17 cellular contexts compared by ENCODE assay signal in the genomic region with DNA sequence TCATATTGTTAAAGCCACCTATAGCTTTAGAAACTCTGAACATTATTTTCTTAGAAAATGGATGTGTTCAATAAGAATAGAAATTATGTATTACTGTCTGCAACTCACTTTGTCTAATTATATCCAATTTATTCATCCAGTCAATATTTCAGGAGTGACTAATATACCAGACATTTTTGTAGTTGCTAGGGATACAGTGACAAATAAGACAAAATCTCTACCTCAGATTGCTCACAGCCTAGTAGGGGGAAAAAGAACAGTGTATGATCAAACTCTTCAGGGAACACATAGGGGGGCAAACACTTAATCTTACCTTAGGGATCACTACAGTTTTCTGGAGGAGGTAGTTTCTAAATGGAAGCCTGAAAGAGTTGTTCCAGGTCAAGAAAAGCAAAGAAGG. TPM values are rescaled to one million over a fixed set of nuclear protein-coding genes. Genes with fewer than 3 reads are reported as not detected.
DNase-seq lines count a peak whose midpoint lies in the region; ATAC-seq and TF ChIP-seq lines count a peak whose summit lies in the region.
"Had no signal": no experiment of that assay in that cellular context is flagged by ENCODE, and none has a peak within 500 bp of the region (broad histone marks: within the 10 kb centered on the region; RNA-seq: fewer than 3 reads in every experiment).

No MANE protein-coding gene starts in this region.

- no peaks in the 10 kb centered on the region for H3K9me3 Mint-ChIP-seq in activated T-helper 1 cell treated with anti-CD3 and anti-CD28 coated beads, Interleukin-12 subunit alpha, Interleukin-12 subunit beta, Interleukin-2, Interleukin-4 antibody, amounts not matched to agents 30 ng/mL and 10 ng/mL and 1 ng/mL, durations not matched to agents 14 hours and 24 hours and 36 hours

- TF ChIP-seq CTCF in HCT116 (IDR thresholded peaks at IDR 0.05 in 2 of 3, conservative IDR thresholded peaks at IDR 0.05 in 1 of 3; ENCODE audit: borderline replicate concordance in 1 of 3, insufficient read depth in 1 of 3, low read depth in 2 of 3, low read length in 2 of 3): no peak
- TF ChIP-seq CTCF in fibroblast of mammary gland (conservative IDR thresholded peaks at IDR 0.05; ENCODE audit: control insufficient read depth, insufficient read depth, low read depth, low read length): no peak
- no peak for TF ChIP-seq CTCF in gastrocnemius medialis (IDR thresholded peaks at IDR 0.05 in 4 of 5, conservative IDR thresholded peaks at IDR 0.05 in 1 of 5)

- RAD21 ChIA-PET in HCT116 (lab: Charles Lee; ENCODE audit: low non-redundant PET in 1 of 2, low total read pairs in 2 of 2, uncharacterized antibody in 2 of 2, unreplicated experiment in 2 of 2): no interaction called here

- H3K4me2 ChIP-seq in HCT116 (ENCODE audit: low read length): 0 out of 2 replicates have a peak overlapping the region, but pooled peaks have one; percentile 12
- H3K4me2 ChIP-seq in skeletal muscle satellite cell (ENCODE audit: low read length): peak overlapping the region; percentile 47
- H3K4me2 ChIP-seq: hepatocyte, neural progenitor cell had no signal

- peaks cover 36% of the 10 kb centered on the region for H3K36me3 Mint-ChIP-seq in activated T-helper 1 cell treated with anti-CD3 and anti-CD28 coated beads, Interleukin-12 subunit alpha, Interleukin-12 subunit beta, Interleukin-2, Interleukin-4 antibody, amounts not matched to agents 30 ng/mL and 10 ng/mL and 1 ng/mL, durations not matched to agents 14 hours and 24 hours and 36 hours (ENCODE audit: low read depth)

- no peaks in the 10 kb centered on the region for H4K20me1 ChIP-seq in HCT116 (ENCODE audit: insufficient read depth)

- peak overlapping the region; percentile 32 for H3K27ac Mint-ChIP-seq in activated T-helper 1 cell treated with anti-CD3 and anti-CD28 coated beads, Interleukin-12 subunit alpha, Interleukin-12 subunit beta, Interleukin-2, Interleukin-4 antibody, amounts not matched to agents 30 ng/mL and 10 ng/mL and 1 ng/mL, durations not matched to agents 14 hours and 24 hours and 36 hours
- H3K27ac Mint-ChIP-seq: neural progenitor cell had no signal

- H3K9ac ChIP-seq in HCT116 (ENCODE audit: low read length) (no peak overlapping the region), skeletal muscle satellite cell (ENCODE audit: low read depth, low read length) (peak overlapping the region; percentile 42)
- H3K9ac ChIP-seq: neural progenitor cell had no signal

- H3K27me3 Mint-ChIP-seq in activated T-helper 1 cell treated with anti-CD3 and anti-CD28 coated beads, Interleukin-12 subunit alpha, Interleukin-12 subunit beta, Interleukin-2, Interleukin-4 antibody, amounts not matched to agents 30 ng/mL and 10 ng/mL and 1 ng/mL, durations not matched to agents 14 hours and 24 hours and 36 hours (ENCODE audit: insufficient read depth): no peaks in the 10 kb centered on the region

- DNase-seq in HCT116 (ENCODE audit: low read depth, low spot score) (no peak), fibroblast of mammary gland (ENCODE audit: low read depth) (peak; percentile 74), putamen (ENCODE audit: low spot score) (no peak), gastrocnemius medialis (no peak)
- DNase-seq in activated T-helper 1 cell treated with anti-CD3 and anti-CD28 coated beads, Interleukin-12 subunit alpha, Interleukin-12 subunit beta, Interleukin-2, Interleukin-4 antibody, amounts not matched to agents 30 ng/mL and 10 ng/mL and 1 ng/mL, durations not matched to agents 14 hours and 24 hours and 36 hours (ENCODE audit: low spot score): no peak
- DNase-seq: activated CD8-positive, alpha-beta memory T cell treated with anti-CD3 and anti-CD28 coated beads, Interleukin-2, amount 50 U/mL, for 48 hours; Calu3; NCI-H1048; NCI-H2171 treated with DMSO at 0.1 percent for 48 hours; spleen had no signal

- H2AFZ ChIP-seq in HCT116 (ENCODE audit: low read depth, low read length, poor library complexity, severe bottlenecking): no peak overlapping the region
- H2AFZ ChIP-seq: hepatocyte, neural progenitor cell had no signal

- intact Hi-C loops in HCT116 (cut with micrococcal nuclease): no loop called here
- intact Hi-C loops in activated T-helper 1 cell treated with anti-CD3 and anti-CD28 coated beads, Interleukin-12 subunit alpha, Interleukin-12 subunit beta, Interleukin-2, Interleukin-4 antibody, amounts not matched to agents 30 ng/mL and 10 ng/mL and 1 ng/mL, durations not matched to agents 14 hours and 24 hours and 36 hours (cut with micrococcal nuclease): no loop called here
- intact Hi-C loops in gastrocnemius medialis (cut with DNase I; ENCODE audit: low total_unique reads): no loop called here

- no peak for TF ChIP-seq POLR2A in HCT116 (IDR thresholded peaks at IDR 0.05; ENCODE audit: borderline replicate concordance, extremely low read depth, insufficient read depth, insufficient read length)
- no peak for TF ChIP-seq POLR2A in gastrocnemius medialis (IDR thresholded peaks at IDR 0.05)

- H3K36me3 ChIP-seq in HCT116 (ENCODE audit: control insufficient read depth in 1 of 2, insufficient read depth in 2 of 2, low read length in 2 of 2) (peaks cover 0 to 24% of the 10 kb centered on the region in 2 experiments), skeletal muscle satellite cell (ENCODE audit: insufficient read depth, low read length) (peaks cover 3% of the 10 kb centered on the region), gastrocnemius medialis (no peaks in the 10 kb centered on the region)
- H3K36me3 ChIP-seq: suprapubic skin had no signal

- no TSS peak for BruUV-seq in HCT116 (replicated peaks; lab: Mats Ljungman, UMichigan)

- H3K4me1 ChIP-seq in HCT116 (ENCODE audit: control insufficient read depth in 1 of 2, insufficient read depth in 2 of 2, low read length in 2 of 2) (peaks cover 0 to 8% of the 10 kb centered on the region in 2 experiments; a peak in 1 of 4 replicates), skeletal muscle satellite cell (ENCODE audit: control insufficient read depth, insufficient read depth, low read length) (peaks cover 12% of the 10 kb centered on the region), gastrocnemius medialis (no peaks in the 10 kb centered on the region)
- H3K4me1 ChIP-seq: neural progenitor cell, spleen, suprapubic skin had no signal

- no peaks in the 10 kb centered on the region for H3K9me2 ChIP-seq in HCT116 (ENCODE audit: insufficient read depth)

- H3K79me2 ChIP-seq in HCT116 (ENCODE audit: insufficient read depth, low read length): peaks cover 5% of the 10 kb centered on the region; the same call in 1 of the 2 replicates
- H3K79me2 ChIP-seq: hepatocyte had no signal

- POLR2A ChIA-PET in HCT116 (lab: Charles Lee): no interaction called here

- ATAC-seq in HCT116 (no peak), GM21825 (IDR thresholded peaks at IDR 0.05; ENCODE audit: unreplicated experiment) (no peak), GM21367 (IDR thresholded peaks at IDR 0.05; ENCODE audit: unreplicated experiment) (no peak), gastrocnemius medialis (no peak)

- H3K27me3 ChIP-seq in HCT116 (ENCODE audit: insufficient read depth, low read length) (no peaks in the 10 kb centered on the region), skeletal muscle satellite cell (ENCODE audit: control insufficient read depth, insufficient read depth, low read length) (no peaks in the 10 kb centered on the region), gastrocnemius medialis (no peaks in the 10 kb centered on the region)
- H3K27me3 ChIP-seq: hepatocyte, neural progenitor cell, spleen, suprapubic skin had no signal

- TF ChIP-seq RAD21 in HCT116 (IDR thresholded peaks at IDR 0.05; ENCODE audit: low read depth): no peak

- in situ Hi-C loops in gastrocnemius medialis (cut with MboI; ENCODE audit: low sequenced_read_pairs in 4 of 4): loop anchor here in 1 of 4 donors (25.0 kb wide), 2 partner anchors 312 to 412 kb away; no protein-coding TSS in a partner anchor

- CTCF ChIA-PET in HCT116 (lab: Charles Lee): no interaction called here

- no peaks in the 10 kb centered on the region for H3K9me3 ChIP-seq in HCT116 (ENCODE audit: control insufficient read depth in 1 of 2, insufficient read depth in 1 of 2, low read depth in 1 of 2, low read length in 2 of 2)
- no peaks in the 10 kb centered on the region for H3K9me3 ChIP-seq in skeletal muscle satellite cell (replicated peaks; ENCODE audit: low read length)
- H3K9me3 ChIP-seq in gastrocnemius medialis: no peaks in the 10 kb centered on the region
- H3K9me3 ChIP-seq: spleen, suprapubic skin had no signal

- H3K27ac ChIP-seq in HCT116 (ENCODE audit: low read depth, low read length) (no peak overlapping the region), gastrocnemius medialis (no peak overlapping the region)
- H3K27ac ChIP-seq: hepatocyte, neural progenitor cell, spleen, suprapubic skin had no signal

- H3K4me3 Mint-ChIP-seq in activated T-helper 1 cell treated with anti-CD3 and anti-CD28 coated beads, Interleukin-12 subunit alpha, Interleukin-12 subunit beta, Interleukin-2, Interleukin-4 antibody, amounts not matched to agents 30 ng/mL and 10 ng/mL and 1 ng/mL, durations not matched to agents 14 hours and 24 hours and 36 hours: no peak overlapping the region
- H3K4me3 Mint-ChIP-seq: neural progenitor cell had no signal

- H3K4me3 ChIP-seq in HCT116 (replicated peaks in 1 of 2; ENCODE audit: low read depth in 1 of 2, low read length in 2 of 2) (no peak overlapping the region), fibroblast of mammary gland (ENCODE audit: control insufficient read depth, low read depth, low read length) (no peak overlapping the region), skeletal muscle satellite cell (ENCODE audit: low read length) (no peak overlapping the region), gastrocnemius medialis (no peak overlapping the region)
- H3K4me3 ChIP-seq: hepatocyte, neural progenitor cell, spleen, suprapubic skin had no signal

- H3K4me1 Mint-ChIP-seq in activated T-helper 1 cell treated with anti-CD3 and anti-CD28 coated beads, Interleukin-12 subunit alpha, Interleukin-12 subunit beta, Interleukin-2, Interleukin-4 antibody, amounts not matched to agents 30 ng/mL and 10 ng/mL and 1 ng/mL, durations not matched to agents 14 hours and 24 hours and 36 hours (ENCODE audit: low read depth): peaks cover 24% of the 10 kb centered on the region
- H3K4me1 Mint-ChIP-seq: neural progenitor cell had no signal

RNA-seq across cellular contexts. Expression of gene BRCA2, which starts 8.6 kb away (rescaled TPM):
- total RNA-seq in HCT116 (2021; ENCODE audit: unreplicated experiment): 14.2 TPM
- 5.0 and 5.3 TPM in 2 replicates for polyA plus RNA-seq in HCT116 (2012)
- 16.7 and 18.9 TPM in 2 replicates for total RNA-seq in activated T-helper 1 cell treated with anti-CD3 and anti-CD28 coated beads, Interleukin-12 subunit alpha, Interleukin-12 subunit beta, Interleukin-2, Interleukin-4 antibody, amounts not matched to agents 30 ng/mL and 10 ng/mL and 1 ng/mL, durations not matched to agents 14 hours and 24 hours and 36 hours
- total RNA-seq in skeletal muscle satellite cell (2012; rRNA removed): 11.8 and 13.9 TPM in 2 replicates
- under 1 TPM; 0.02 to 0.20 (median 0.12) TPM for total RNA-seq in gastrocnemius medialis

RNA-seq across cellular contexts. Expression of gene ZAR1L, which starts 8.7 kb away (rescaled TPM):
- total RNA-seq in HCT116 (2021; ENCODE audit: unreplicated experiment): 0.15 TPM
- 0.05 TPM in 1 of 2 replicates, not detected in the other for polyA plus RNA-seq in HCT116 (2012)
- total RNA-seq in activated T-helper 1 cell treated with anti-CD3 and anti-CD28 coated beads, Interleukin-12 subunit alpha, Interleukin-12 subunit beta, Interleukin-2, Interleukin-4 antibody, amounts not matched to agents 30 ng/mL and 10 ng/mL and 1 ng/mL, durations not matched to agents 14 hours and 24 hours and 36 hours: not detected in 2 replicates
- total RNA-seq in skeletal muscle satellite cell (2012; rRNA removed): 0.22 TPM in 1 of 2 replicates, not detected in the other
- total RNA-seq in gastrocnemius medialis: not detected
- total RNA-seq: Calu3, hepatocyte, lower leg skin, spleen, suprapubic skin had no signal
- polyA plus RNA-seq: hepatocyte had no signal

Comparison
In these comparisons a context has a peak if more than half of its experiments do, and no peak if none do; other contexts are left out.
1. RNA of gene BRCA2, which starts 8.6 kb away (total RNA-seq): 16.7 to 18.9 TPM in activated T-helper 1 cell treated with anti-CD3 and anti-CD28 coated beads, Interleukin-12 subunit alpha, Interleukin-12 subunit beta, Interleukin-2, Interleukin-4 antibody, amounts not matched to agents 30 ng/mL and 10 ng/mL and 1 ng/mL, durations not matched to agents 14 hours and 24 hours and 36 hours and 14.2 TPM in HCT116 (single experiment); 0.02 to 0.20 TPM in gastrocnemius medialis; every median in the first group is over 10 times any median in the second.